In the genomic region with DNA sequence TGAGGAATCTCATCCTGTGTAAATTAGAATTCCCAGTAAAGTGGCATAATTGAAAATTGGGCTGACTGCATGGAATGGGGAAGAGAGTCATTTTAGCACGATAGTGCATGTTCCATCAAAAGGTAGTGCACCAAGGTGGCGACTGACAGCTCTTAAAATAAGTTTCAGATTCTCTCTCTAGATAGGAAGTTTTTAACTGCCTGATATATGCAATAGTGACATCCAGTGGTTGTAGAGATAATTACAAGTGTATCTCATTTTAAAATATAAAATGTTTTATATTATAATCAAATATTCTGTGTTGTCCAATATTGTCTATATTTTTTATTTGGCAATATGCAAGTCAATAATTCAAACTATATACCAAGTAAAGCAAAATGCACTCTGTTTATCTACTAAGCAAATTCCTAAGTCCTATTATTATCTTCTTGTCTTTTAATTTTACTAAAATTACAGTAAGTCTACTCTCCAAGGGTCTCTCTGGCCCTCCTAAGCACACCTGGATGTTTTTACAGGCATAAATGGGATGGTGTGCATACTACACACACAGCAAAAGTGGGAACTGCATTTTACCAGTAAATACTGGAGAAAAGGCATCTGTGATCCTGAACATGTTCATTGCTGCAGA, we compare ENCODE assay signal across 8 cellular contexts.
DNase-seq lines count a peak whose midpoint lies in the region; ATAC-seq and TF ChIP-seq lines count a peak whose summit lies in the region.

No MANE protein-coding gene starts in this region.

- no peaks in the 10 kb centered on the region for H3K36me3 ChIP-seq in neural progenitor cell

- peaks cover 19% of the 10 kb centered on the region for H3K4me1 ChIP-seq in neural progenitor cell

- no peaks in the 10 kb centered on the region for H3K36me3 Mint-ChIP-seq in activated naive CD8-positive, alpha-beta T cell
- H3K36me3 Mint-ChIP-seq in activated naive CD8-positive, alpha-beta T cell treated with anti-CD3 and anti-CD28 coated beads, Interleukin-2, amount 50 U/mL, for 24 hours (ENCODE audit: low read depth) = no peaks in the 10 kb centered on the region
- no peaks in the 10 kb centered on the region for H3K36me3 Mint-ChIP-seq in neural progenitor cell

- no peaks in the 10 kb centered on the region for H3K9me3 Mint-ChIP-seq in activated naive CD8-positive, alpha-beta T cell (ENCODE audit: low read depth)
- no peaks in the 10 kb centered on the region for H3K9me3 Mint-ChIP-seq in activated naive CD8-positive, alpha-beta T cell treated with anti-CD3 and anti-CD28 coated beads, Interleukin-2, amount 50 U/mL, for 24 hours
- H3K9me3 Mint-ChIP-seq in neural progenitor cell = no peaks in the 10 kb centered on the region

- no peak overlapping the region for H3K9ac ChIP-seq in neural progenitor cell

- no peaks in the 10 kb centered on the region for H3F3A ChIP-seq in neural progenitor cell (ENCODE audit: low read depth)

- TF ChIP-seq CTCF in neural progenitor cell (IDR thresholded peaks at IDR 0.05) = peak; percentile 64

- no peak overlapping the region for H3K4me2 ChIP-seq in neural progenitor cell

- no peak for DNase-seq in activated naive CD8-positive, alpha-beta T cell treated with anti-CD3 and anti-CD28 coated beads, Interleukin-2, amount 50 U/mL, for 24 hours
- DNase-seq in NOMO-1 treated with dmso at 0.1 percent for 144 hours (lab: John Stamatoyannopoulos, UW; ENCODE audit: unreplicated experiment) (peak; percentile 28), dermis blood vessel endothelial cell (peak; percentile 64), neural progenitor cell (ENCODE audit: low spot score) (peak; percentile 38), SHP77 treated with DMSO at 0.1 percent for 48 hours (lab: John Stamatoyannopoulos, UW) (no peak)
- no peak for DNase-seq in effector CD8-positive, alpha-beta T cell (lab: John Stamatoyannopoulos, UW)

- H3K27me3 Mint-ChIP-seq in activated naive CD8-positive, alpha-beta T cell = no peaks in the 10 kb centered on the region
- H3K27me3 Mint-ChIP-seq in activated naive CD8-positive, alpha-beta T cell treated with anti-CD3 and anti-CD28 coated beads, Interleukin-2, amount 50 U/mL, for 24 hours = no peaks in the 10 kb centered on the region
- peaks cover 3% of the 10 kb centered on the region for H3K27me3 Mint-ChIP-seq in neural progenitor cell (ENCODE audit: insufficient read depth, low read depth)

- H3K79me2 ChIP-seq in neural progenitor cell (ENCODE audit: low read depth) = no peaks in the 10 kb centered on the region

- H3K4me1 Mint-ChIP-seq in activated naive CD8-positive, alpha-beta T cell (ENCODE audit: low read depth) = peaks cover 41% of the 10 kb centered on the region
- H3K4me1 Mint-ChIP-seq in activated naive CD8-positive, alpha-beta T cell treated with anti-CD3 and anti-CD28 coated beads, Interleukin-2, amount 50 U/mL, for 24 hours = peaks cover 19% of the 10 kb centered on the region
- peaks cover 24% of the 10 kb centered on the region for H3K4me1 Mint-ChIP-seq in neural progenitor cell

- H3K27ac Mint-ChIP-seq in activated naive CD8-positive, alpha-beta T cell = no peak overlapping the region
- H3K27ac Mint-ChIP-seq in activated naive CD8-positive, alpha-beta T cell treated with anti-CD3 and anti-CD28 coated beads, Interleukin-2, amount 50 U/mL, for 24 hours = no peak overlapping the region
- H3K27ac Mint-ChIP-seq in neural progenitor cell = no peak overlapping the region

- H3K27me3 ChIP-seq in neural progenitor cell = no peaks in the 10 kb centered on the region

- ATAC-seq in activated naive CD8-positive, alpha-beta T cell treated with anti-CD3 and anti-CD28 coated beads, Interleukin-2, amount 50 U/mL, for 24 hours = no peak
- peak; percentile 59 for ATAC-seq in HG03095 (IDR thresholded peaks at IDR 0.05; ENCODE audit: unreplicated experiment)

- H3K27ac ChIP-seq in neural progenitor cell = no peak overlapping the region

- H3K4me3 Mint-ChIP-seq in activated naive CD8-positive, alpha-beta T cell = peak overlapping the region; percentile 2
- H3K4me3 Mint-ChIP-seq in activated naive CD8-positive, alpha-beta T cell treated with anti-CD3 and anti-CD28 coated beads, Interleukin-2, amount 50 U/mL, for 24 hours = no peak overlapping the region
- H3K4me3 Mint-ChIP-seq in neural progenitor cell = no peak overlapping the region

- no peak overlapping the region for H2AFZ ChIP-seq in neural progenitor cell (replicated peaks)

- H3K9me3 ChIP-seq in neural progenitor cell (ENCODE audit: low read depth) = no peaks in the 10 kb centered on the region

- H4K20me1 ChIP-seq in neural progenitor cell (ENCODE audit: low read depth) = no peaks in the 10 kb centered on the region

- H3K4me3 ChIP-seq in neural progenitor cell = no peak overlapping the region

Comparison
In these comparisons a context has a peak if more than half of its experiments do, and no peak if none do; other contexts are left out.
1. DNase-seq: peak in NOMO-1 treated with dmso at 0.1 percent for 144 hours (single experiment), dermis blood vessel endothelial cell (single experiment) and neural progenitor cell (single experiment); none in activated naive CD8-positive, alpha-beta T cell treated with anti-CD3 and anti-CD28 coated beads, Interleukin-2, amount 50 U/mL, for 24 hours (single experiment), SHP77 treated with DMSO at 0.1 percent for 48 hours (single experiment) and effector CD8-positive, alpha-beta T cell (single experiment).